In genomic region chr9:117355542-117355941, GRCh38 we compare ENCODE assay signal across 16 cellular contexts. TPM values are rescaled to one million over a fixed set of nuclear protein-coding genes. Genes with fewer than 3 reads are reported as not detected.
A peak's percentile ranks its signal among the peaks of the same experiment; 100 is the strongest.
DNase-seq lines count a peak whose midpoint lies in the region; ATAC-seq and TF ChIP-seq lines count a peak whose summit lies in the region.
"Had no signal": no experiment of that assay in that cellular context is flagged by ENCODE, and none has a peak within 500 bp of the region (broad histone marks: within the 10 kb centered on the region; RNA-seq: fewer than 3 reads in every experiment).

No MANE protein-coding gene starts in this region.

- no peak overlapping the region for H3K4ac ChIP-seq in H9 (ENCODE audit: low read depth, low read length)

- H2BK5ac ChIP-seq in H9 (ENCODE audit: insufficient read length, low read length): no peak overlapping the region

- no peak overlapping the region for H2BK12ac ChIP-seq in H9 (ENCODE audit: insufficient read length, low read depth, low read length)

- H3K9ac ChIP-seq in H9 (ENCODE audit: extremely low read depth, insufficient read length, low read length): no peak overlapping the region

- H3K18ac ChIP-seq in H9 (ENCODE audit: insufficient read length, low read depth, low read length): no peak overlapping the region

- no peak overlapping the region for H2BK120ac ChIP-seq in H9 (ENCODE audit: low read depth, low read length, poor library complexity, severe bottlenecking)

- H3K36me3 ChIP-seq in BE2C: peaks cover 36% of the 10 kb centered on the region

- no peak overlapping the region for H3K56ac ChIP-seq in H9 (ENCODE audit: insufficient read length, low read depth, low read length)

- H3K4me1 ChIP-seq in BE2C: peaks cover 56% of the 10 kb centered on the region
- H3K4me1 ChIP-seq in H9 (ENCODE audit: insufficient read depth, low read length): peaks cover 3% of the 10 kb centered on the region; the same call in 1 of the 2 replicates

- H3K27me3 Mint-ChIP-seq in H9 (ENCODE audit: low read depth): no peaks in the 10 kb centered on the region
- H3K27me3 Mint-ChIP-seq in glutamatergic neuron (ENCODE audit: unreplicated experiment): peaks cover 6% of the 10 kb centered on the region
- H3K27me3 Mint-ChIP-seq: CD4-positive, alpha-beta memory T cell had no signal

- H3K23me2 ChIP-seq in H9 (ENCODE audit: insufficient read length, low read depth, low read length, poor library complexity, severe bottlenecking): no peaks in the 10 kb centered on the region

- WGBS in H9 (ENCODE audit: extremely low coverage, insufficient read length, low lambda C conversion rate): no CpG with 5 or more reads among the region's 3 CpGs

- ATAC-seq in Right ventricle myocardium superior (ENCODE audit: poor library complexity) (no peak), HG03135 (IDR thresholded peaks at IDR 0.05; ENCODE audit: unreplicated experiment) (no peak)
- ATAC-seq: GM23338, HepG2 had no signal

- no peak overlapping the region for H3K27ac ChIP-seq in H9 (ENCODE audit: insufficient read length, low read depth, low read length)
- H3K27ac ChIP-seq: C4-2B had no signal

- no peak overlapping the region for H3K23ac ChIP-seq in H9 (ENCODE audit: insufficient read length, low read depth, low read length)

- TF ChIP-seq CTCF in BE2C (IDR thresholded peaks at IDR 0.05; ENCODE audit: low read depth, low read length): 0 out of 2 replicates have a peak, but pooled peaks have one; percentile 3
- no peak for TF ChIP-seq CTCF in H9 (conservative IDR thresholded peaks at IDR 0.05)
- TF ChIP-seq CTCF in glutamatergic neuron (IDR thresholded peaks at IDR 0.05; ENCODE audit: partially characterized antibody, unreplicated experiment): no peak

- H2AFZ ChIP-seq in H9 (ENCODE audit: low read length): no peak overlapping the region
- H2AFZ ChIP-seq: GM23338 had no signal

- H3K36me3 Mint-ChIP-seq in H9 (ENCODE audit: insufficient read depth in 1 of 3, low read depth in 3 of 3) (no peaks in the 10 kb centered on the region), glutamatergic neuron (ENCODE audit: unreplicated experiment) (peaks cover 8% of the 10 kb centered on the region)
- H3K36me3 Mint-ChIP-seq: CD4-positive, alpha-beta memory T cell had no signal

- DNase-seq in BE2C (peak; percentile 88), H9 (no peak), glutamatergic neuron (peak; percentile 25), posterior cingulate gyrus (peak in 6 of 10 donors; percentile 14 to 81 (median 48)), Right ventricle myocardium superior (no peak), NCI-H226 (no peak)
- DNase-seq: ACHN; CD4-positive, alpha-beta memory T cell; DND-41; GDM1; H7 had no signal

- H3K4me1 Mint-ChIP-seq in H9: peaks cover 16 to 30% of the 10 kb centered on the region in 2 experiments
- peaks cover 50% of the 10 kb centered on the region for H3K4me1 Mint-ChIP-seq in glutamatergic neuron (ENCODE audit: low read depth, unreplicated experiment)
- H3K4me1 Mint-ChIP-seq: B cell; CD4-positive, alpha-beta memory T cell had no signal

- intact Hi-C loops in posterior cingulate gyrus (cut with DNase I): no loop called here
- intact Hi-C loops in Right ventricle myocardium superior (cut with DNase I): no loop called here

- no peak overlapping the region for H2BK20ac ChIP-seq in H9 (ENCODE audit: low read depth, low read length, poor library complexity, severe bottlenecking)

- H3K27ac Mint-ChIP-seq in H9 (peak overlapping the region in 2 of 3 experiments; percentile 9 to 50; a peak in 2 of 7 replicates), glutamatergic neuron (ENCODE audit: unreplicated experiment) (peak overlapping the region; percentile 97)
- H3K27ac Mint-ChIP-seq: B cell; CD4-positive, alpha-beta memory T cell; GM23338 had no signal

- H3K4me3 Mint-ChIP-seq in H9 (no peak overlapping the region), glutamatergic neuron (ENCODE audit: unreplicated experiment) (no peak overlapping the region)
- H3K4me3 Mint-ChIP-seq: B cell; CD4-positive, alpha-beta memory T cell; GM23338 had no signal

- H3K14ac ChIP-seq in H9 (ENCODE audit: insufficient read depth, low read length): no peak overlapping the region

- no peak overlapping the region for H2AK5ac ChIP-seq in H9 (ENCODE audit: insufficient read length, low read length)

- H4K5ac ChIP-seq in H9 (ENCODE audit: insufficient read length, low read depth, low read length): no peak overlapping the region

- H4K20me1 ChIP-seq in H9 (ENCODE audit: control insufficient read depth, insufficient read depth, insufficient read length): no peaks in the 10 kb centered on the region

- no peak overlapping the region for H4K91ac ChIP-seq in H9 (ENCODE audit: insufficient read length, low read depth, low read length)

- H3K27me3 ChIP-seq in BE2C: no peaks in the 10 kb centered on the region
- no peaks in the 10 kb centered on the region for H3K27me3 ChIP-seq in H9 (ENCODE audit: insufficient read depth, low read length)

- no peak overlapping the region for H2BK15ac ChIP-seq in H9 (ENCODE audit: low read depth, low read length)

- no peaks in the 10 kb centered on the region for H3K9me3 ChIP-seq in BE2C
- H3K9me3 ChIP-seq in H9 (ENCODE audit: control insufficient read depth, low read depth, low read length): no peaks in the 10 kb centered on the region

- H3K79me1 ChIP-seq in H9 (ENCODE audit: insufficient read depth, low read depth, low read length, poor library complexity, severe bottlenecking): no peaks in the 10 kb centered on the region

- H3K9me3 Mint-ChIP-seq in H9 (no peaks in the 10 kb centered on the region), glutamatergic neuron (ENCODE audit: unreplicated experiment) (peaks cover 10% of the 10 kb centered on the region)
- H3K9me3 Mint-ChIP-seq: GM23338 had no signal

- H3T11ph ChIP-seq in H9 (ENCODE audit: low read length): no peak overlapping the region

- H3K79me2 ChIP-seq in H9 (ENCODE audit: insufficient read depth, low read length): no peaks in the 10 kb centered on the region

- 0 out of 2 replicates have a peak overlapping the region, but pooled peaks have one; percentile 4 for H3K4me3 ChIP-seq in BE2C (ENCODE audit: low read depth, low read length)
- H3K4me3 ChIP-seq: GM23338 had no signal

- H4K8ac ChIP-seq in H9 (replicated peaks; ENCODE audit: insufficient read length, low read depth, low read length): no peak overlapping the region

- H3K4me2 ChIP-seq in H9 (ENCODE audit: insufficient read depth, insufficient read length, low read length): no peak overlapping the region
- H3K4me2 ChIP-seq: GM23338 had no signal

RNA-seq across cellular contexts. Expression of gene ASTN2, which starts 59.3 kb away (rescaled TPM):
- 53.7 TPM for polyA plus RNA-seq in BE2C (2012; ENCODE audit: insufficient read depth, insufficient read length, low read depth)
- total RNA-seq in H9 (2021): 9.7 and 10.1 TPM in 2 replicates
- total RNA-seq in glutamatergic neuron (ENCODE audit: unreplicated experiment): 134 TPM
- 6.4 TPM for total RNA-seq in Right ventricle myocardium superior

Comparison
In these comparisons a context has a peak if more than half of its experiments do, and no peak if none do; other contexts are left out.
1. DNase-seq: peak in BE2C (single experiment), glutamatergic neuron (single experiment) and posterior cingulate gyrus (6 of 10); none in H9 (single experiment), Right ventricle myocardium superior (single experiment) and NCI-H226 (single experiment).
2. RNA of gene ASTN2, which starts 59.3 kb away (total RNA-seq): 134 TPM in glutamatergic neuron (single experiment); 9.7 to 10.1 TPM in H9 and 6.4 TPM in Right ventricle myocardium superior (single experiment); every median in the first group is over 10 times any median in the second.